In genomic region chr16:22124583-22125284, GRCh38 we compare ENCODE assay signal across 43 cellular contexts. TPM values are rescaled to one million over a fixed set of nuclear protein-coding genes. Genes with fewer than 3 reads are reported as not detected.
"Had no signal": no experiment of that assay in that cellular context is flagged by ENCODE, and none has a peak within 500 bp of the region (broad histone marks: within the 10 kb centered on the region; RNA-seq: fewer than 3 reads in every experiment).

No MANE protein-coding gene starts in this region.

- H3K9me3 ChIP-seq: adrenal gland, body of pancreas, breast epithelium had no signal

- H3K4me3 ChIP-seq: adrenal gland, ascending aorta, body of pancreas, breast epithelium, cardiac muscle cell had no signal

- H3K36me3 Mint-ChIP-seq: activated naive CD4-positive, alpha-beta T cell treated with anti-CD3 and anti-CD28 coated beads, Interleukin-2, amount 10 ng/mL, durations not matched to agents 7 days and 5 days; activated naive CD4-positive, alpha-beta T cell treated with anti-CD3 and anti-CD28 coated beads, Interleukin-2, amount 50 U/mL, for 24 hours; activated naive CD8-positive, alpha-beta T cell; activated naive CD8-positive, alpha-beta T cell treated with anti-CD3 and anti-CD28 coated beads for 36 hours; activated naive CD8-positive, alpha-beta T cell treated with anti-CD3 and anti-CD28 coated beads, Interleukin-2, amount 10 ng/mL, durations not matched to agents 7 days and 5 days; brain had no signal

- H3K9me3 Mint-ChIP-seq: activated naive CD4-positive, alpha-beta T cell treated with anti-CD3 and anti-CD28 coated beads, Interleukin-2, amount 10 ng/mL, durations not matched to agents 7 days and 5 days; activated naive CD4-positive, alpha-beta T cell treated with anti-CD3 and anti-CD28 coated beads, Interleukin-2, amount 50 U/mL, for 24 hours; activated naive CD8-positive, alpha-beta T cell treated with anti-CD3 and anti-CD28 coated beads for 36 hours; activated naive CD8-positive, alpha-beta T cell treated with anti-CD3 and anti-CD28 coated beads, Interleukin-2, amount 10 ng/mL, durations not matched to agents 7 days and 5 days; activated naive CD8-positive, alpha-beta T cell treated with anti-CD3 and anti-CD28 coated beads, Interleukin-2, amount 50 U/mL, for 24 hours; activated T-cell treated with anti-CD3 and anti-CD28 coated beads, Interleukin-2, amount 50 U/mL, for 24 hours; activated T-helper 1 cell treated with anti-CD3 and anti-CD28 coated beads, Interleukin-12 subunit alpha, Interleukin-12 subunit beta, Interleukin-2, Interleukin-4 antibody, amounts not matched to agents 30 ng/mL and 10 ng/mL and 1 ng/mL, durations not matched to agents 14 hours and 24 hours and 36 hours had no signal

- H3K4me1 Mint-ChIP-seq: activated naive CD4-positive, alpha-beta T cell treated with anti-CD3 and anti-CD28 coated beads, Interleukin-2, amount 10 ng/mL, durations not matched to agents 7 days and 5 days; activated naive CD4-positive, alpha-beta T cell treated with anti-CD3 and anti-CD28 coated beads, Interleukin-2, amount 50 U/mL, for 24 hours; activated naive CD8-positive, alpha-beta T cell treated with anti-CD3 and anti-CD28 coated beads for 36 hours; activated naive CD8-positive, alpha-beta T cell treated with anti-CD3 and anti-CD28 coated beads, Interleukin-2, amount 10 ng/mL, durations not matched to agents 7 days and 5 days; activated naive CD8-positive, alpha-beta T cell treated with anti-CD3 and anti-CD28 coated beads, Interleukin-2, amount 50 U/mL, for 24 hours; activated T-helper 17 cell treated with anti-CD3 and anti-CD28 coated beads, Interleukin-2, amount 50 U/mL, for 72 hours; brain; central memory CD8-positive, alpha-beta T cell had no signal

- H3K27me3 ChIP-seq: adrenal gland, ascending aorta, body of pancreas, brain microvascular endothelial cell, breast epithelium, cardiac muscle cell had no signal

- H3K27ac Mint-ChIP-seq: activated naive CD4-positive, alpha-beta T cell treated with anti-CD3 and anti-CD28 coated beads for 36 hours; activated naive CD4-positive, alpha-beta T cell treated with anti-CD3 and anti-CD28 coated beads, Interleukin-2, amount 10 ng/mL, durations not matched to agents 7 days and 5 days; activated naive CD4-positive, alpha-beta T cell treated with anti-CD3 and anti-CD28 coated beads, Interleukin-2, amount 50 U/mL, for 24 hours; activated naive CD4-positive, alpha-beta T cell treated with anti-CD3 and anti-CD28 coated beads, Interleukin-2, amount 50 U/mL, for 72 hours; activated naive CD8-positive, alpha-beta T cell; activated naive CD8-positive, alpha-beta T cell treated with anti-CD3 and anti-CD28 coated beads for 36 hours; activated naive CD8-positive, alpha-beta T cell treated with anti-CD3 and anti-CD28 coated beads, Interleukin-2, amount 10 ng/mL, durations not matched to agents 7 days and 5 days; activated naive CD8-positive, alpha-beta T cell treated with anti-CD3 and anti-CD28 coated beads, Interleukin-2, amount 50 U/mL, for 24 hours; activated T-cell treated with anti-CD3 and anti-CD28 coated beads, Interleukin-2, amount 50 U/mL, for 24 hours; activated T-cell treated with anti-CD3 and anti-CD28 coated beads, Interleukin-2, amount 50 U/mL, for 72 hours; activated T-helper 1 cell treated with anti-CD3 and anti-CD28 coated beads, Interleukin-12 subunit alpha, Interleukin-12 subunit beta, Interleukin-2, Interleukin-4 antibody, amounts not matched to agents 30 ng/mL and 10 ng/mL and 1 ng/mL, durations not matched to agents 14 hours and 24 hours and 36 hours; activated T-helper 17 cell treated with anti-CD3 and anti-CD28 coated beads, Interleukin-2, amount 50 U/mL, for 72 hours; activated T-helper 2 cell treated with anti-CD3 and anti-CD28 coated beads, Interferon-gamma antibody, Interleukin-2, Interleukin-4, amounts not matched to agents 10 μg/mL and 5 μg/mL and 100 μg/mL, durations not matched to agents 14 hours and 24 hours and 36 hours; brain had no signal

- H3K27me3 Mint-ChIP-seq: activated naive CD4-positive, alpha-beta T cell treated with anti-CD3 and anti-CD28 coated beads, Interleukin-2, amount 50 U/mL, for 24 hours; activated naive CD8-positive, alpha-beta T cell; activated naive CD8-positive, alpha-beta T cell treated with anti-CD3 and anti-CD28 coated beads for 36 hours; activated naive CD8-positive, alpha-beta T cell treated with anti-CD3 and anti-CD28 coated beads, Interleukin-2, amount 10 ng/mL, durations not matched to agents 7 days and 5 days; activated naive CD8-positive, alpha-beta T cell treated with anti-CD3 and anti-CD28 coated beads, Interleukin-2, amount 50 U/mL, for 24 hours; activated T-cell treated with anti-CD3 and anti-CD28 coated beads, Interleukin-2, amount 50 U/mL, for 24 hours; activated T-helper 17 cell treated with anti-CD3 and anti-CD28 coated beads, Interleukin-2, amount 50 U/mL, for 72 hours had no signal

- H3K36me3 ChIP-seq: adrenal gland, ascending aorta, brain microvascular endothelial cell, breast epithelium, cardiac muscle cell had no signal

- DNase-seq: activated effector memory CD4-positive, alpha-beta T cell treated with anti-CD3 and anti-CD28 coated beads, Interleukin-2, amount 50 U/mL, for 16 hours; activated effector memory CD4-positive, alpha-beta T cell treated with Interleukin-2 at 50 U/mL for 16 hours; activated gamma-delta T cell; activated gamma-delta T cell treated with Interleukin-2 at 50 U/mL for 16 hours; activated naive CD4-positive, alpha-beta T cell; activated naive CD4-positive, alpha-beta T cell treated with anti-CD3 and anti-CD28 coated beads for 36 hours; activated naive CD4-positive, alpha-beta T cell treated with anti-CD3 and anti-CD28 coated beads, Interleukin-2, amount 10 ng/mL, durations not matched to agents 7 days and 5 days; activated naive CD4-positive, alpha-beta T cell treated with anti-CD3 and anti-CD28 coated beads, Interleukin-2, amount 50 U/mL, for 16 hours; activated naive CD4-positive, alpha-beta T cell treated with Interleukin-2 at 50 U/mL for 16 hours; activated naive CD8-positive, alpha-beta T cell treated with anti-CD3 and anti-CD28 coated beads for 36 hours; activated naive CD8-positive, alpha-beta T cell treated with anti-CD3 and anti-CD28 coated beads, Interleukin-2, amount 10 ng/mL, durations not matched to agents 7 days and 5 days; activated naive CD8-positive, alpha-beta T cell treated with anti-CD3 and anti-CD28 coated beads, Interleukin-2, amount 50 U/mL, for 24 hours; activated T-cell treated with anti-CD3 and anti-CD28 coated beads, Interleukin-2, amount 50 U/mL, for 24 hours; activated T-cell treated with anti-CD3 and anti-CD28 coated beads, Interleukin-2, amount 50 U/mL, for 4 hours; activated T-cell treated with anti-CD3 and anti-CD28 coated beads, Interleukin-2, amount 50 U/mL, for 48 hours; activated T-cell treated with anti-CD3 and anti-CD28 coated beads, Interleukin-2, amount 50 U/mL, for 72 hours; adrenal gland; amniotic stem cell; amygdala; anterior cingulate cortex; aorta; body of pancreas; brain microvascular endothelial cell; caudate nucleus; central memory CD4-positive, alpha-beta T cell; cerebellar nuclear complex had no signal

- H3K27ac ChIP-seq: adrenal gland, ascending aorta, body of pancreas, brain microvascular endothelial cell, breast epithelium, cardiac muscle cell had no signal

- H3K4me1 ChIP-seq: adrenal gland, ascending aorta, body of pancreas, breast epithelium had no signal

- ATAC-seq: activated naive CD4-positive, alpha-beta T cell treated with anti-CD3 and anti-CD28 coated beads, Interleukin-2, amount 50 U/mL, for 72 hours; activated naive CD8-positive, alpha-beta T cell treated with anti-CD3 and anti-CD28 coated beads, Interleukin-2, amount 50 U/mL, for 24 hours; activated T-cell treated with anti-CD3 and anti-CD28 coated beads, Interleukin-2, amount 50 U/mL, for 4 hours; activated T-cell treated with anti-CD3 and anti-CD28 coated beads, Interleukin-2, amount 50 U/mL, for 72 hours; activated T-helper 17 cell treated with anti-CD3 and anti-CD28 coated beads, Interleukin-2, amount 50 U/mL, for 72 hours; body of pancreas had no signal

- FAIRE-seq: astrocyte, bronchial epithelial cell had no signal

- H3K4me3 Mint-ChIP-seq: activated naive CD4-positive, alpha-beta T cell treated with anti-CD3 and anti-CD28 coated beads for 36 hours; activated naive CD4-positive, alpha-beta T cell treated with anti-CD3 and anti-CD28 coated beads, Interleukin-2, amount 10 ng/mL, durations not matched to agents 7 days and 5 days; activated naive CD4-positive, alpha-beta T cell treated with anti-CD3 and anti-CD28 coated beads, Interleukin-2, amount 50 U/mL, for 24 hours; activated naive CD8-positive, alpha-beta T cell; activated naive CD8-positive, alpha-beta T cell treated with anti-CD3 and anti-CD28 coated beads for 36 hours; activated naive CD8-positive, alpha-beta T cell treated with anti-CD3 and anti-CD28 coated beads, Interleukin-2, amount 10 ng/mL, durations not matched to agents 7 days and 5 days; activated naive CD8-positive, alpha-beta T cell treated with anti-CD3 and anti-CD28 coated beads, Interleukin-2, amount 50 U/mL, for 24 hours; activated T-cell treated with anti-CD3 and anti-CD28 coated beads, Interleukin-2, amount 50 U/mL, for 24 hours; activated T-cell treated with anti-CD3 and anti-CD28 coated beads, Interleukin-2, amount 50 U/mL, for 4 hours; activated T-cell treated with anti-CD3 and anti-CD28 coated beads, Interleukin-2, amount 50 U/mL, for 72 hours; activated T-helper 1 cell treated with anti-CD3 and anti-CD28 coated beads, Interleukin-12 subunit alpha, Interleukin-12 subunit beta, Interleukin-2, Interleukin-4 antibody, amounts not matched to agents 30 ng/mL and 10 ng/mL and 1 ng/mL, durations not matched to agents 14 hours and 24 hours and 36 hours; activated T-helper 17 cell treated with anti-CD3 and anti-CD28 coated beads, Interleukin-2, amount 50 U/mL, for 72 hours; brain; central memory CD8-positive, alpha-beta T cell had no signal

RNA-seq across cellular contexts. Expression of gene VWA3A, which starts 32.4 kb away (rescaled TPM):
- total RNA-seq: activated naive CD4-positive, alpha-beta T cell treated with anti-CD3 and anti-CD28 coated beads for 36 hours; activated T-helper 17 cell treated with anti-CD3 and anti-CD28 coated beads, Interleukin-2, amount 50 U/mL, for 72 hours; ascending aorta; astrocyte; cardiac septum; chondrocyte had no signal

RNA-seq across cellular contexts. Expression of gene SDR42E2, which starts 37.6 kb away (rescaled TPM):
- total RNA-seq: activated naive CD8-positive, alpha-beta T cell treated with anti-CD3 and anti-CD28 coated beads for 36 hours; activated T-cell treated with anti-CD3 and anti-CD28 coated beads, Interleukin-2, amount 50 U/mL, for 4 hours; activated T-helper 1 cell treated with anti-CD3 and anti-CD28 coated beads, Interleukin-12 subunit alpha, Interleukin-12 subunit beta, Interleukin-2, Interleukin-4 antibody, amounts not matched to agents 30 ng/mL and 10 ng/mL and 1 ng/mL, durations not matched to agents 14 hours and 24 hours and 36 hours; activated T-helper 17 cell treated with anti-CD3 and anti-CD28 coated beads, Interleukin-2, amount 50 U/mL, for 72 hours; adrenal gland; aorta; ascending aorta; astrocyte; bronchial epithelial cell; cardiac septum; cerebellum; chondrocyte had no signal
- polyA plus RNA-seq: adipose tissue, cardiac muscle cell had no signal
